In the genomic region with DNA sequence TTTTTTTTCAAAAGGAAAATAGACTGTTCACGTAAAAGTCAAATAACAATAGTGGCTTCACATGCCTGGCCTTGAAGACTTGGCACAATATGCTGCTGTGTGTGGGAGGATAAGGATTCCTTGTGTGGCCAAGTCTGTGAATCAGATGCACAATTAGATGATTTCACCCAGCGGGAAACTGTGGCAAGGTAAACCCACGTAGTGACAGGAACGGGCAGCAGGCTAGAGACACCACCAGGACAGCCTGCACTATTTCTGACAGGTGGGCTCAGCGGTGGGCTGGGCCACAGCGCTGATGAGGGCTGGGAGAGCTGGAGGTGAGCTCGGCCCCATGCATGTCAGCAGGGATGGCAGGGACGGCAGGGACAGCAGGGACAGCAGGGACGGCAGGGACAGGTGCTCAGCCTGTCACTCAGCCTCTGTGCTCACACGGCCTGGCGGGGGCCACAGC, we compare ENCODE assay signal across 1 cellular context.
TF ChIP-seq lines count a peak whose summit lies in the region.

No MANE protein-coding gene starts in this region.

TF ChIP-seq in IMR-90, 13 proteins besides CTCF, POLR2A, EP300 and RAD21 (continued from another document):
- TF ChIP-seq CHD1 (IDR thresholded peaks at IDR 0.05; ENCODE audit: low read depth, low read length) (no peak), CEBPB (IDR thresholded peaks at IDR 0.05; ENCODE audit: low read depth, low read length) (no peak), SMC3 (IDR thresholded peaks at IDR 0.05; ENCODE audit: low read depth, low read length) (no peak)
TF ChIP-seq in IMR-90: peak in this region for 0.
